ENCODE assay signal across 8 cellular contexts in the genomic region with DNA sequence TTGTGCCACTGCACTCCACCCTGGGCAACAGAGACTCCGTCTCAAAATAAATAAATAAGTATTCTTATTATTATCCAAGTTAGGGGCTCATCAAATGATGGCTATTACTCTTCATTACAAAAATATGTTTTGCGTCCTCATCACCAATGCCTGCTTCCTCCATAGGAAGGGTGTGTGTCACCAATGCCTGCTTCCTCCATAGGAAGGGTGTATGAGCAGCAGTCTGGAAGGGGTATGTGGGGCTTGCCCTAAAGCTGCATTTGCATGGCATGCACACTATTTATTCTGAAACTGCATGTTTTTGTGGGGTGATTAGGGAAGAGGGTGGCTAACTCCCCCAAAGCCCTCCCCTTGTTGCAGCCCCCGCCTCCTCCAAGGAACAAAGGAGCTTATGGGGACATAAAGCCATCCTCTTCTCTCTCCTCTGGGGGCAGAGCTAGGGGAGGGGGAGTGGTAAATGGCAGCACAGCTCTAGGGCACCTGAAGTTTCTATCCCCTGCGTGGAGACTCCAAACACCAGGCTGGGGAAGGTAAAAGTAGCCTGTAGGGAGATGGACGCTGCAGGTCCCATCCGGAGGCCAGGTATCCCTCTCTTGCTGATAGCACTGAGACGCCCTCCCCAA. TPM values are rescaled to one million over a fixed set of nuclear protein-coding genes. Genes with fewer than 3 reads are reported as not detected.
A peak's percentile ranks its signal among the peaks of the same experiment; 100 is the strongest.
DNase-seq lines count a peak whose midpoint lies in the region; ATAC-seq, FAIRE-seq and TF ChIP-seq lines count a peak whose summit lies in the region.

No MANE protein-coding gene starts in this region.

- H2AFZ ChIP-seq in GM12878 (ENCODE audit: control insufficient read depth, low read depth, low read length) = peak overlapping the region; percentile 61; the same call in 1 of the 2 replicates

- SMC1A ChIA-PET in GM12878 (lab: Charles Lee; ENCODE audit: uncharacterized antibody, unreplicated experiment) = interaction anchor here (0.5 to 2.7 kb wide), 11 partner anchors 10 to 80 kb away, joined by 3 to 20 read pairs (median 3); no protein-coding TSS in a partner anchor

- peak overlapping the region; percentile 90 for H3K4me2 ChIP-seq in GM12878 (ENCODE audit: control insufficient read depth, insufficient read depth)

- peak; percentile 32 for DNase-seq in GM06990 (ENCODE audit: extremely low read depth, insufficient read length)
- DNase-seq in NB4 (ENCODE audit: low read depth) = peak; percentile 68
- no peak for DNase-seq in GM12878 (ENCODE audit: low read depth, low spot score)
- DNase-seq in lower lobe of right lung = no peak
- no peak for DNase-seq in 8988T
- no peak for DNase-seq in G401 (ENCODE audit: low spot score)

- ATAC-seq in GM12878 = peak; percentile 34
- ATAC-seq in lower lobe of right lung = no peak
- no peak for ATAC-seq in GM18909 (IDR thresholded peaks at IDR 0.05; ENCODE audit: poor library complexity, unreplicated experiment)

- TF ChIP-seq EP300 in GM12878 (IDR thresholded peaks at IDR 0.05; ENCODE audit: borderline replicate concordance in 1 of 2, control insufficient read depth in 1 of 2, low read depth in 2 of 2, low read length in 2 of 2) = no peak

- in situ Hi-C loops in GM12878 (cut with MboI) (no loop called here), G401 (cut with HindIII; ENCODE audit: low sequenced_read_pairs) (no loop called here)

- H3K9me3 ChIP-seq in GM12878 (replicated peaks; ENCODE audit: control insufficient read depth, insufficient read depth, low read length) (no peaks in the 10 kb centered on the region), lower lobe of right lung (no peaks in the 10 kb centered on the region)

- intact Hi-C loops in GM12878 (cut with micrococcal nuclease; ENCODE audit: unreplicated experiment) = no loop called here
- intact Hi-C loops in lower lobe of right lung (cut with DNase I) = no loop called here

- H3K4me3 ChIP-seq in GM06990 (replicated peaks; ENCODE audit: low read depth, low read length) (peak overlapping the region; percentile 85), NB4 (ENCODE audit: low read depth, low read length) (peak overlapping the region; percentile 83), GM12878 (peak overlapping the region; percentile 99), lower lobe of right lung (peak overlapping the region; percentile 99), urinary bladder (ENCODE audit: low read depth, low read length) (peak overlapping the region; percentile 97)

- POLR2A ChIA-PET in GM12878 (lab: Charles Lee) = interaction anchor here (0.6 to 1.9 kb wide), 9 partner anchors 10 to 390 kb away, joined by 3 to 9 read pairs (median 5); a partner anchor contains a TSS

- FAIRE-seq in GM12878 (lab: Jason Lieb, UNC) = no peak

- peak overlapping the region; percentile 86 for H3K9ac ChIP-seq in GM12878 (ENCODE audit: control insufficient read depth, insufficient read depth, low read length)

- WGBS in GM12878 (ENCODE audit: insufficient coverage, insufficient replicate concordance, low lambda C conversion rate, missing lambda C conversion rate) = 14% methylated on average over 7 of the region's 7 CpGs
- WGBS in urinary bladder = 40% methylated on average over 7 of the region's 7 CpGs

- RAD21 ChIA-PET in GM12878 (lab: Charles Lee; ENCODE audit: unreplicated experiment) = interaction anchor here (0.6 to 2.8 kb wide), 7 partner anchors 18 to 323 kb away, joined by 3 to 15 read pairs (median 9); no protein-coding TSS in a partner anchor

- TF ChIP-seq RAD21 in GM12878 (IDR thresholded peaks at IDR 0.05; ENCODE audit: insufficient read depth, low read depth, low read length) = no peak

- H3K4me1 ChIP-seq in GM12878 (ENCODE audit: control insufficient read depth, insufficient read depth, low read length) (peaks cover 16% of the 10 kb centered on the region), lower lobe of right lung (peaks cover 41% of the 10 kb centered on the region), urinary bladder (ENCODE audit: insufficient read depth) (no peaks in the 10 kb centered on the region)

- no peaks in the 10 kb centered on the region; the same call in 1 of the 2 replicates for H4K20me1 ChIP-seq in GM12878 (ENCODE audit: control insufficient read depth, insufficient read depth)

- H3K36me3 ChIP-seq in GM06990 (ENCODE audit: control insufficient read depth, insufficient read depth, low read length) (no peaks in the 10 kb centered on the region), GM12878 (ENCODE audit: control insufficient read depth in 2 of 2, insufficient read depth in 2 of 2, low read length in 1 of 2) (peaks cover 0 to 2% of the 10 kb centered on the region in 2 experiments; a peak in 1 of 4 replicates), lower lobe of right lung (peaks cover 13% of the 10 kb centered on the region), urinary bladder (ENCODE audit: insufficient read depth) (no peaks in the 10 kb centered on the region)

- BruUV-seq in GM12878 (replicated peaks; lab: Mats Ljungman, UMichigan) = no TSS peak

- H3K27ac ChIP-seq in GM12878 (ENCODE audit: control insufficient read depth, insufficient read depth) (peak overlapping the region; percentile 74), lower lobe of right lung (peak overlapping the region; percentile 93), urinary bladder (ENCODE audit: low read depth) (no peak overlapping the region)

- H3K27me3 ChIP-seq in GM06990 (replicated peaks; ENCODE audit: control insufficient read depth, insufficient read depth, low read length) = no peaks in the 10 kb centered on the region
- H3K27me3 ChIP-seq in GM12878 (replicated peaks in 1 of 2; ENCODE audit: control insufficient read depth in 2 of 2, insufficient read depth in 2 of 2, low read length in 1 of 2) = no peaks in the 10 kb centered on the region
- no peaks in the 10 kb centered on the region for H3K27me3 ChIP-seq in lower lobe of right lung (ENCODE audit: low read depth)

- peaks cover 35% of the 10 kb centered on the region for H3K79me2 ChIP-seq in GM12878 (ENCODE audit: control insufficient read depth, insufficient read depth, low read length)

- no peak for TF ChIP-seq POLR2A in NB4 (IDR thresholded peaks at IDR 0.05; ENCODE audit: extremely low read depth, insufficient read length)
- peak; percentile 31; the same call in 1 of the 2 replicates for TF ChIP-seq POLR2A in GM12878 (IDR thresholded peaks at IDR 0.05; ENCODE audit: low read depth, low read length)

- CTCF ChIA-PET in GM12878 (lab: Yijun Ruan, JAX) = interaction anchor here (0.5 to 1.9 kb wide), 12 partner anchors 10 to 1287 kb away, joined by 3 to 4 read pairs (median 4); a partner anchor contains a TSS

- TF ChIP-seq CTCF in GM06990 (IDR thresholded peaks at IDR 0.05; ENCODE audit: insufficient read depth, low read length, poor library complexity, severe bottlenecking) (no peak), NB4 (IDR thresholded peaks at IDR 0.05; ENCODE audit: low read depth, low read length) (no peak), GM12878 (IDR thresholded peaks at IDR 0.05 in 2 of 3, conservative IDR thresholded peaks at IDR 0.05 in 1 of 3; ENCODE audit: control insufficient read depth in 2 of 3, extremely low read depth in 1 of 3, insufficient read depth in 1 of 3, low read depth in 3 of 3, low read length in 3 of 3) (no peak), lower lobe of right lung (IDR thresholded peaks at IDR 0.05) (no peak)

RNA-seq across cellular contexts. Expression of a gene that starts 1.3 kb away (rescaled TPM):
- total RNA-seq in GM12878 (2013; cell fraction: nucleolus; rRNA removed) = 45.5 and 50.6 TPM in 2 replicates
- total RNA-seq in GM12878 (2014; rRNA removed) (25.0 and 28.5 TPM in 2 replicates), GM12878 (2014; rRNA removed; fragmentation: Illumina TruSeq; extraction: Trizol) (17.1 and 17.7 TPM in 2 replicates), GM12878 (2021) (37.7 and 38.3 TPM in 2 replicates), lower lobe of right lung (40.4 TPM), urinary bladder (18.5 TPM)
- polyA plus RNA-seq in GM12878 (2011; ENCODE audit: low read depth) = 11.2 TPM
- polyA plus RNA-seq in GM12878 (2011; rRNA removed) (34.8 and 40.6 TPM in 2 replicates), GM12878 (2014; fragmentation: Illumina TruSeq; extraction: Trizol) (26.5 and 28.8 TPM in 2 replicates), GM12878 (2014; fragmentation: Nextera tagmentation; extraction: Ambion mirVana) (1 to 10 TPM; 5.2 to 5.3 TPM), GM12878 (2014; rRNA removed) (33.0 and 35.3 TPM in 2 replicates), GM12878 (2016; fragmentation: Nextera tagmentation; extraction: Ambion mirVana) (10 to 100 TPM; 23.7 to 24.8 TPM), urinary bladder (47.0 TPM)
- 48.6 and 50.5 TPM in 2 replicates for polyA plus RNA-seq in GM12878 (2011; cell fraction: cytosol; rRNA removed)
- polyA plus RNA-seq in GM12878 (2011; cell fraction: nucleus; rRNA removed) = 76.2 and 79.0 TPM in 2 replicates
- polyA plus RNA-seq in GM12878 (2012) = 17.3 and 19.6 TPM in 2 replicates
- 46.7 and 58.2 TPM in 2 replicates for polyA minus RNA-seq in GM12878 (2011; rRNA and poly(A)+ RNA removed)
- 18.5 and 23.1 TPM in 2 replicates for polyA minus RNA-seq in GM12878 (2011; cell fraction: cytosol; rRNA and poly(A)+ RNA removed)
- polyA minus RNA-seq in GM12878 (2011; cell fraction: nucleus; rRNA and poly(A)+ RNA removed) = 29.7 and 44.9 TPM in 2 replicates
- total RNA-seq in G401 (2014; rRNA removed; shearing (Covaris generic)) = 22.5 and 27.2 TPM in 2 replicates

RNA-seq across cellular contexts. Expression of a gene that starts 57.0 kb away (rescaled TPM):
- 563 and 606 TPM in 2 replicates for total RNA-seq in GM12878 (2013; cell fraction: nucleolus; rRNA removed)
- total RNA-seq in GM12878 (2014; rRNA removed) (166 and 180 TPM in 2 replicates), GM12878 (2014; rRNA removed; fragmentation: Illumina TruSeq; extraction: Trizol) (139 and 144 TPM in 2 replicates), GM12878 (2021) (114 and 132 TPM in 2 replicates), lower lobe of right lung (79.7 TPM), urinary bladder (222 TPM)
- 94.2 TPM for polyA plus RNA-seq in GM12878 (2011; ENCODE audit: low read depth)
- polyA plus RNA-seq in GM12878 (2011; rRNA removed) (205 and 226 TPM in 2 replicates), GM12878 (2014; fragmentation: Illumina TruSeq; extraction: Trizol) (167 and 199 TPM in 2 replicates), GM12878 (2014; fragmentation: Nextera tagmentation; extraction: Ambion mirVana) (100 to 1,000 TPM; 102 to 142 TPM), GM12878 (2014; rRNA removed) (165 TPM in 2 replicates), GM12878 (2016; fragmentation: Nextera tagmentation; extraction: Ambion mirVana) (100 to 1,000 TPM; 219 to 227 TPM), urinary bladder (102 TPM)
- polyA plus RNA-seq in GM12878 (2011; cell fraction: cytosol; rRNA removed) = 179 and 212 TPM in 2 replicates
- 418 and 443 TPM in 2 replicates for polyA plus RNA-seq in GM12878 (2011; cell fraction: nucleus; rRNA removed)
- 77.8 and 90.8 TPM in 2 replicates for polyA plus RNA-seq in GM12878 (2012)
- polyA minus RNA-seq in GM12878 (2011; rRNA and poly(A)+ RNA removed) = 190 and 219 TPM in 2 replicates
- polyA minus RNA-seq in GM12878 (2011; cell fraction: cytosol; rRNA and poly(A)+ RNA removed) = 56.1 and 67.0 TPM in 2 replicates
- 119 and 191 TPM in 2 replicates for polyA minus RNA-seq in GM12878 (2011; cell fraction: nucleus; rRNA and poly(A)+ RNA removed)
- 129 and 154 TPM in 2 replicates for total RNA-seq in G401 (2014; rRNA removed; shearing (Covaris generic))

Comparison
In these comparisons a context has a peak if more than half of its experiments do, and no peak if none do; other contexts are left out.
1. DNase-seq: peak in GM06990 (single experiment) and NB4 (single experiment); none in GM12878 (single experiment), lower lobe of right lung (single experiment), 8988T (single experiment) and G401 (single experiment).
2. Peak in every context shown above with its lines, with median percentiles within 50 percentile points of each other: H3K4me3 ChIP-seq.